ENCODE assay signal across 22 cellular contexts in the genomic region with DNA sequence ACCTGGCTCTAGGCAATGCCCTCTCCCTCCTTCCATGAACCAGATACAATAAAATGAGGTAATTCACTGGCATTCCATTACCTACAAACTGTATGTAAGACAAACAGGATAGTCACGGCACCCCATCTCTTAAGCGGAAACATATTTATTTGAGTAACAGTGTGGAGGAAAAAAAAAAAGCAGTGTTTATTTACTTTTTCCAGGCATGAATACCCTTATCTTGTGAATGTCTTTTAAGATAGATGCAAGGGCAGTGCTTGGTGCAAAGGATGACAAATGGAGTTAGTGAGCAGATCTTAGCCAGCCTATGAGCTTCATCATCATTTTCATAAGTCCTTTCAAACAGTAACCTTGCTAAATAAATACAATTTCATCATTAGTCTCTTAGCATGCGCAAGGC.
"Had no signal": no experiment of that assay in that cellular context is flagged by ENCODE, and none has a peak within 500 bp of the region (broad histone marks: within the 10 kb centered on the region; RNA-seq: fewer than 3 reads in every experiment).

No MANE protein-coding gene starts in this region.

- H3K36me3 ChIP-seq: colonic mucosa, neutrophil, pancreas, right atrium auricular region, sigmoid colon, stomach, thyroid gland had no signal

- H3K4me1 ChIP-seq: colonic mucosa, pancreas, right atrium auricular region, sigmoid colon, stomach, thyroid gland had no signal

- FAIRE-seq: endometrium, frontal cortex, kidney, pancreas had no signal

- DNase-seq: colonic mucosa; effector memory CD4-positive, alpha-beta T cell; head of caudate nucleus; kidney; mucosa of descending colon; naive B cell; pancreas; sigmoid colon; stimulated activated CD4-positive, alpha-beta T cell treated with anti-CD3 and anti-CD28 coated beads, Interleukin-2, amount 100 ng/mL, for 24 hours; stimulated activated CD4-positive, alpha-beta T cell treated with anti-CD3 and anti-CD28 coated beads, Interleukin-4, amount 100 ng/mL, for 24 hours; stimulated activated naive CD4-positive, alpha-beta T cell treated with Interleukin-2 at 50 U/mL for 16 hours; stomach; thyroid gland; trophoblast cell had no signal

- H3K27me3 ChIP-seq: colonic mucosa, neutrophil, pancreas, right atrium auricular region, sigmoid colon, stomach, thyroid gland had no signal

- H3K27ac ChIP-seq: colonic mucosa, neutrophil, pancreas, right atrium auricular region, sigmoid colon, stomach, thyroid gland had no signal

- H3K4me3 ChIP-seq: colonic mucosa, lung, mucosa of descending colon, pancreas, right atrium auricular region, sigmoid colon, stomach, thyroid gland had no signal

- H3K9me3 ChIP-seq: colonic mucosa, neutrophil, pancreas, right atrium auricular region, sigmoid colon, stomach, thyroid gland had no signal

- ATAC-seq: left lobe of liver; mucosa of descending colon; natural killer cell treated with Interleukin-12 subunit alpha and Interleukin-12 subunit beta and Interleukin-15 and Interleukin-18, amount 100 ng/mL, for 72 hours; pancreas; stimulated activated effector memory CD8-positive, alpha-beta T cell treated with anti-CD3 and anti-CD28 coated beads, Interleukin-12 subunit alpha, Interleukin-12 subunit beta, amount 100 ng/mL, for 72 hours had no signal
